15 cellular contexts compared by ENCODE assay signal in genomic region chr5:96517294-96517693, GRCh38.
A peak's percentile ranks its signal among the peaks of the same experiment; 100 is the strongest.
DNase-seq lines count a peak whose midpoint lies in the region; ATAC-seq and TF ChIP-seq lines count a peak whose summit lies in the region.
"Had no signal": no experiment of that assay in that cellular context is flagged by ENCODE, and none has a peak within 500 bp of the region (broad histone marks: within the 10 kb centered on the region; RNA-seq: fewer than 3 reads in every experiment).

No MANE protein-coding gene starts in this region.

- intact Hi-C loops in colonic mucosa (cut with DNase I): no loop called here

- H3K36me3 ChIP-seq in neural cell (ENCODE audit: insufficient read depth, low read length) (no peaks in the 10 kb centered on the region), colonic mucosa (no peaks in the 10 kb centered on the region)
- H3K36me3 ChIP-seq: suprapubic skin had no signal

- TF ChIP-seq CTCF in cardiac fibroblast (IDR thresholded peaks at IDR 0.05; ENCODE audit: low read depth, low read length): no peak
- no peak for TF ChIP-seq CTCF in neural cell (IDR thresholded peaks at IDR 0.05; ENCODE audit: poor library complexity, severe bottlenecking)
- no peak for TF ChIP-seq CTCF in colonic mucosa (IDR thresholded peaks at IDR 0.05)

- H3K4me3 ChIP-seq in cardiac fibroblast (replicated peaks in 1 of 2; ENCODE audit: low read depth in 2 of 2, low read length in 2 of 2) (no peak overlapping the region), neural cell (ENCODE audit: low read length) (peak overlapping the region; percentile 46), colonic mucosa (no peak overlapping the region)
- H3K4me3 ChIP-seq: suprapubic skin had no signal

- DNase-seq in DMS79 (lab: John Stamatoyannopoulos, UW) (peak; percentile 62), NCI-H2029 (lab: John Stamatoyannopoulos, UW) (peak; percentile 93), cardiac fibroblast (ENCODE audit: low read depth in 2 of 2) (peak; percentile 36 to 55), colonic mucosa (no peak), SIG-M5 (lab: John Stamatoyannopoulos, UW) (no peak), NCI-H2081 treated with DMSO at 0.1 percent for 48 hours (lab: John Stamatoyannopoulos, UW) (no peak)
- DNase-seq: activated naive CD8-positive, alpha-beta T cell treated with anti-CD3 and anti-CD28 coated beads for 36 hours; CD8-positive, alpha-beta memory T cell; left colon; NCI-H524; nephron progenitor cell; small intestine had no signal

- H3K27ac ChIP-seq in neural cell (ENCODE audit: low read length) (peak overlapping the region; percentile 77), colonic mucosa (no peak overlapping the region)
- H3K27ac ChIP-seq: suprapubic skin had no signal

- no peak overlapping the region for H2AFZ ChIP-seq in neural cell (ENCODE audit: low read depth, low read length)

- H3K9me3 ChIP-seq in neural cell (ENCODE audit: low read length) (no peaks in the 10 kb centered on the region), colonic mucosa (no peaks in the 10 kb centered on the region)
- H3K9me3 ChIP-seq: suprapubic skin had no signal

- H3K4me1 ChIP-seq in colonic mucosa: no peaks in the 10 kb centered on the region
- H3K4me1 ChIP-seq: suprapubic skin had no signal

- no peak for ATAC-seq in GM21360 (IDR thresholded peaks at IDR 0.05; ENCODE audit: unreplicated experiment)
- ATAC-seq: left colon had no signal

- no peaks in the 10 kb centered on the region for H3K27me3 ChIP-seq in neural cell (ENCODE audit: insufficient read depth, low read depth, low read length)
- no peaks in the 10 kb centered on the region for H3K27me3 ChIP-seq in colonic mucosa
- H3K27me3 ChIP-seq: suprapubic skin had no signal

- H4K20me1 ChIP-seq in neural cell (ENCODE audit: insufficient read depth): no peaks in the 10 kb centered on the region

- no peaks in the 10 kb centered on the region for H3K9me2 ChIP-seq in neural cell (ENCODE audit: insufficient read depth, low read length)

- peak; percentile 90 for TF ChIP-seq EP300 in neural cell (conservative IDR thresholded peaks at IDR 0.05; ENCODE audit: poor library complexity, severe bottlenecking)

- H3K4me2 ChIP-seq in neural cell (ENCODE audit: low read length): peak overlapping the region; percentile 83

- H3F3A ChIP-seq in neural cell (ENCODE audit: insufficient read depth, low read length, poor library complexity, severe bottlenecking): no peaks in the 10 kb centered on the region

- H3K79me2 ChIP-seq in neural cell (replicated peaks; ENCODE audit: insufficient read depth, low read length): no peaks in the 10 kb centered on the region

- H3K9ac ChIP-seq in neural cell (ENCODE audit: low read length) (peak overlapping the region; percentile 11), colonic mucosa (ENCODE audit: low read depth in 2 of 2, low read length in 2 of 2) (no peak overlapping the region)

- peak; percentile 11 for TF ChIP-seq RAD21 in neural cell (conservative IDR thresholded peaks at IDR 0.05)

TF ChIP-seq in neural cell, 6 proteins besides CTCF, POLR2A, EP300 and RAD21:
- TF ChIP-seq REST (IDR thresholded peaks at IDR 0.05; ENCODE audit: borderline replicate concordance): peak; percentile 80
- TF ChIP-seq SMC3 (conservative IDR thresholded peaks at IDR 0.05; ENCODE audit: poor library complexity): no peak
- peak; percentile 70 for TF ChIP-seq POLR2AphosphoS5 (IDR thresholded peaks at IDR 0.05)
- TF ChIP-seq EZH2 (IDR thresholded peaks at IDR 0.05; ENCODE audit: borderline replicate concordance, insufficient read depth, low read length, poor library complexity, severe bottlenecking): no peak
- TF ChIP-seq TAF1 (IDR thresholded peaks at IDR 0.05; ENCODE audit: low read depth): no peak
- peak; percentile 61 for TF ChIP-seq MXI1 (conservative IDR thresholded peaks at IDR 0.05; ENCODE audit: poor library complexity, severe bottlenecking)
TF ChIP-seq in neural cell: peak in this region for 3.

Comparison
In these comparisons a context has a peak if more than half of its experiments do, and no peak if none do; other contexts are left out.
1. DNase-seq: peak in DMS79 (single experiment), NCI-H2029 (single experiment) and cardiac fibroblast (2 of 2); none in colonic mucosa (single experiment), SIG-M5 (single experiment) and NCI-H2081 treated with DMSO at 0.1 percent for 48 hours (single experiment).